In the genomic region with DNA sequence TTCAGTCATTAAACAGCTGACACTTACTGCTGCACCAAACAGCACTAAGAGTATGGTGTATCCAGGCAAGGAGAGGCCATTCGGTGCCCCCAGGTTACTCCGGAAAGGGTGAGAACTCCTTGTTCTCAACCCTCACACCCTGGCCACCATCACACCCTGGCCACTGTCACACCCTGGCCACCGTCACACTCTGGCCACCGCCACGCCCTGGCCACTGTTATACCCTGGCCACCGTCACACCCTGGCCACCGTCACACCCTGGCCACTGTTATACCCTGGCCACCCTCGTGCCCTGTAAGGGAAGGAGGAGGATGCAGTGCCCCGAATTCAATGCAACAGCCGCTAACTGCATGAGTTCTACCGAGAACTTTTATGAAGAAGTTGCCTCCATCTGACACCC, we compare ENCODE assay signal across 15 cellular contexts.
A peak's percentile ranks its signal among the peaks of the same experiment; 100 is the strongest.
DNase-seq lines count a peak whose midpoint lies in the region; ATAC-seq and TF ChIP-seq lines count a peak whose summit lies in the region.
"Had no signal": no experiment of that assay in that cellular context is flagged by ENCODE, and none has a peak within 500 bp of the region (broad histone marks: within the 10 kb centered on the region; RNA-seq: fewer than 3 reads in every experiment).

No MANE protein-coding gene starts in this region.

- DNase-seq in H7 = peak; percentile 12
- peak; percentile 33 for DNase-seq in coronary artery (ENCODE audit: low spot score)
- peak; percentile 16 for DNase-seq in left lobe of liver (ENCODE audit: low spot score)
- no peak for DNase-seq in neuronal stem cell (ENCODE audit: low spot score)
- DNase-seq in midbrain (lab: John Stamatoyannopoulos, UW) = no peak
- no peak for DNase-seq in NCI-H446 treated with DMSO at 0.1 percent for 48 hours (lab: John Stamatoyannopoulos, UW)
- DNase-seq in DMS153 treated with DMSO at 0.1 percent for 48 hours (lab: John Stamatoyannopoulos, UW; ENCODE audit: unreplicated experiment) = no peak
- DNase-seq: Calu3; CD8-positive, alpha-beta T cell; DMS53; DND-41; EL; GOT3; H9 had no signal

- H3K27me3 ChIP-seq in H7 (ENCODE audit: control insufficient read depth, insufficient read depth, low read length) (no peaks in the 10 kb centered on the region), neuronal stem cell (ENCODE audit: control insufficient read depth in 3 of 3, insufficient read depth in 3 of 3, low read depth in 1 of 3, low read length in 3 of 3) (peaks cover 0 to 7% (median 1%) of the 10 kb centered on the region in 3 experiments)
- H3K27me3 ChIP-seq: BLaER1 treated with 17β-estradiol and CSF1 and Interleukin-3, amounts not matched to agents 10 nM and 100 nM had no signal

- H3K4me3 ChIP-seq in H7 (ENCODE audit: insufficient read depth, low read depth, low read length) = no peak overlapping the region
- no peak overlapping the region for H3K4me3 ChIP-seq in coronary artery
- H3K4me3 ChIP-seq in neuronal stem cell (ENCODE audit: low read length in 2 of 2) = no peak overlapping the region
- H3K4me3 ChIP-seq: BLaER1 treated with 17β-estradiol and CSF1 and Interleukin-3, amounts not matched to agents 10 nM and 100 nM had no signal

- peaks cover 0 to 62% of the 10 kb centered on the region in 2 donors for H3K9me3 ChIP-seq in neuronal stem cell (replicated peaks in 1 of 2; ENCODE audit: control insufficient read depth in 2 of 2, insufficient read depth in 1 of 2, low read depth in 1 of 2, low read length in 2 of 2)
- H3K9me3 ChIP-seq: BLaER1 treated with 17β-estradiol and CSF1 and Interleukin-3, amounts not matched to agents 10 nM and 100 nM had no signal

- peak overlapping the region; percentile 50 for H4K8ac ChIP-seq in neuronal stem cell (ENCODE audit: low read depth, low read length)

- H3K9ac ChIP-seq in neuronal stem cell (ENCODE audit: low read depth, low read length, poor library complexity) = no peak overlapping the region
- H3K9ac ChIP-seq: BLaER1 treated with 17β-estradiol and CSF1 and Interleukin-3, amounts not matched to agents 10 nM and 100 nM had no signal

- H2BK5ac ChIP-seq in neuronal stem cell (ENCODE audit: low read length) = no peak overlapping the region

- peaks cover 2% of the 10 kb centered on the region for H3K79me1 ChIP-seq in neuronal stem cell (ENCODE audit: low read depth, low read length)

- no CpG with 5 or more reads among the region's 11 CpGs for WGBS in neuronal stem cell (ENCODE audit: extremely low coverage in 2 of 2, insufficient read length in 2 of 2, insufficient replicate concordance in 1 of 2), 2 donors

- H3K4me1 ChIP-seq in neuronal stem cell (ENCODE audit: control insufficient read depth in 2 of 2, insufficient read depth in 1 of 2, low read depth in 1 of 2, low read length in 2 of 2) = no peaks in the 10 kb centered on the region

- no peak overlapping the region for H4K91ac ChIP-seq in neuronal stem cell (ENCODE audit: low read depth, low read length, poor library complexity)

- H2BK12ac ChIP-seq in neuronal stem cell (ENCODE audit: low read length) = no peak overlapping the region

- no peak overlapping the region for H2AK5ac ChIP-seq in neuronal stem cell (ENCODE audit: low read depth, low read length)

- no peak for ATAC-seq in left lobe of liver
- ATAC-seq: CD8-positive, alpha-beta T cell had no signal

- H2BK120ac ChIP-seq in neuronal stem cell (ENCODE audit: low read depth, low read length) = no peak overlapping the region

- H3K36me3 ChIP-seq in H7 (replicated peaks; ENCODE audit: control insufficient read depth, insufficient read depth, low read length) (no peaks in the 10 kb centered on the region), neuronal stem cell (replicated peaks in 1 of 2; ENCODE audit: control insufficient read depth in 2 of 2, insufficient read depth in 2 of 2, low read length in 2 of 2) (no peaks in the 10 kb centered on the region)
- H3K36me3 ChIP-seq: BLaER1 treated with 17β-estradiol and CSF1 and Interleukin-3, amounts not matched to agents 10 nM and 100 nM had no signal

- no peak overlapping the region for H3K14ac ChIP-seq in neuronal stem cell (ENCODE audit: low read length)

- H3K18ac ChIP-seq in neuronal stem cell (ENCODE audit: low read length) = no peak overlapping the region

- no peak overlapping the region for H3K4ac ChIP-seq in neuronal stem cell (ENCODE audit: low read length)

- H3K27ac ChIP-seq in coronary artery (no peak overlapping the region), neuronal stem cell (replicated peaks; ENCODE audit: low read length) (no peak overlapping the region)
- H3K27ac ChIP-seq: BLaER1 treated with 17β-estradiol and CSF1 and Interleukin-3, amounts not matched to agents 10 nM and 100 nM had no signal

- no peak overlapping the region for H3K23ac ChIP-seq in neuronal stem cell (ENCODE audit: low read depth, low read length, poor library complexity)

- TF ChIP-seq CTCF in coronary artery (IDR thresholded peaks at IDR 0.05) = no peak

- H2BK15ac ChIP-seq in neuronal stem cell (ENCODE audit: low read length) = no peak overlapping the region

- no peak overlapping the region for H2AFZ ChIP-seq in neuronal stem cell (ENCODE audit: low read length)

- H3K4me2 ChIP-seq in neuronal stem cell (ENCODE audit: insufficient read depth, low read length, poor library complexity, severe bottlenecking) = no peak overlapping the region
- H3K4me2 ChIP-seq: BLaER1 treated with 17β-estradiol and CSF1 and Interleukin-3, amounts not matched to agents 10 nM and 100 nM had no signal

Comparison
In these comparisons a context has a peak if more than half of its experiments do, and no peak if none do; other contexts are left out.
1. DNase-seq: peak in H7 (single experiment), coronary artery (single experiment) and left lobe of liver (single experiment); none in neuronal stem cell (single experiment), midbrain (single experiment), NCI-H446 treated with DMSO at 0.1 percent for 48 hours (single experiment) and DMS153 treated with DMSO at 0.1 percent for 48 hours (single experiment).